1 cellular context compared by ENCODE assay signal in the genomic region with DNA sequence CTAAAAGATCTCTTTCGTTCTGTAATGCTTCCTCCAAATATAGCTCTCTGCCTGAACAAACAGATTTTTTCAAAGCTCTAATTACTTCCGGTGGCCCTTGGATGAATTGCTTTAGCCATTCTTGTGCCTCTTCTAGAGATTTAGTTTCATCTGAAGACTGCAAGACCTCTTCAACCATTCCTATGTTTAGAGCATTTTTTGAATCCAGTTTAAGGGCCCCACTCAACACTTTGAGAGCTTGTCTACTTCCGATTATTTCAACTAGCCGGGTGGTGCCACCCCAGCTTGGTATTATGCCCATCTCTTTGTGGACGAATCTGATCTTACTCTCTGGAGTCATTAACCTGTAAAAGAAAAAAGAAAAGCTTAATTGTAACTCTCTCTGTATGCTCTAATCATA.
TF ChIP-seq lines count a peak whose summit lies in the region.

No MANE protein-coding gene starts in this region.

TF ChIP-seq in GM23338, 12 proteins besides CTCF, POLR2A, EP300 and RAD21 (continued from another document):
- TF ChIP-seq REST (IDR thresholded peaks at IDR 0.05; ENCODE audit: unreplicated experiment) = no peak
